Comparison of ENCODE assay signal across 1 cellular context in genomic region chr16:88491560-88492310, GRCh38.
TF ChIP-seq lines count a peak whose summit lies in the region.

No MANE protein-coding gene starts in this region.

TF ChIP-seq in K562, 482 proteins besides CTCF, POLR2A, EP300 and RAD21 (continued from another document and continues in another):
- peak; percentile 96; the same call in 1 of the 2 replicates for TF ChIP-seq TRIM25 (IDR thresholded peaks at IDR 0.05; ENCODE audit: borderline replicate concordance)
- no peak; the same call in 1 of the 2 replicates for TF ChIP-seq BACH1 (tag; IDR thresholded peaks at IDR 0.05)
- TF ChIP-seq ZNF445 (CRISPR knock-in tag; IDR thresholded peaks at IDR 0.05; ENCODE audit: low read depth) = 0 out of 2 replicates have a peak, but pooled peaks have one; percentile 34
- no peak for TF ChIP-seq POLR2H (tag; IDR thresholded peaks at IDR 0.05; ENCODE audit: low read depth)
- peak; percentile 97 for TF ChIP-seq SMARCE1 (IDR thresholded peaks at IDR 0.05)
- no peak for TF ChIP-seq ARID3B (CRISPR knock-in tag; IDR thresholded peaks at IDR 0.05; ENCODE audit: borderline replicate concordance)
- no peak for TF ChIP-seq FOXA3 (CRISPR knock-in tag; conservative IDR thresholded peaks at IDR 0.05 in 1 of 2, IDR thresholded peaks at IDR 0.05 in 1 of 2)
- TF ChIP-seq ZNF3 (CRISPR knock-in tag; IDR thresholded peaks at IDR 0.05) = no peak
- TF ChIP-seq ZNF134 (CRISPR knock-in tag; conservative IDR thresholded peaks at IDR 0.05) = peak; percentile 74
- peak; percentile 90; the same call in 1 of the 2 replicates for TF ChIP-seq ZNF76 (CRISPR knock-in tag; IDR thresholded peaks at IDR 0.05; ENCODE audit: borderline replicate concordance)
- TF ChIP-seq MBD2 (IDR thresholded peaks at IDR 0.05; ENCODE audit: borderline replicate concordance, low read depth) = peak; percentile 94
- no peak for TF ChIP-seq SFPQ (IDR thresholded peaks at IDR 0.05; ENCODE audit: low read depth, low read length)
- TF ChIP-seq HBP1 (CRISPR knock-in tag; IDR thresholded peaks at IDR 0.05) = peak; percentile 81
- no peak for TF ChIP-seq PREB (CRISPR knock-in tag; IDR thresholded peaks at IDR 0.05)
- TF ChIP-seq NFIX (CRISPR knock-in tag; IDR thresholded peaks at IDR 0.05; ENCODE audit: low read depth) = no peak
- no peak for TF ChIP-seq STAG1 (CRISPR knock-in tag; IDR thresholded peaks at IDR 0.05; ENCODE audit: borderline replicate concordance)
- peak; percentile 57 for TF ChIP-seq ZFX (CRISPR knock-in tag; IDR thresholded peaks at IDR 0.05)
- TF ChIP-seq NELFE (IDR thresholded peaks at IDR 0.05; ENCODE audit: insufficient read depth, insufficient read length) = no peak
- TF ChIP-seq RFX5 (IDR thresholded peaks at IDR 0.05; ENCODE audit: low read depth, low read length) = no peak
- TF ChIP-seq RBM25 (IDR thresholded peaks at IDR 0.05; ENCODE audit: low read depth, low read length, severe bottlenecking) = no peak
- TF ChIP-seq NFRKB (IDR thresholded peaks at IDR 0.05; ENCODE audit: low read depth) = peak; percentile 71; the same call in 1 of the 2 replicates
- no peak for TF ChIP-seq GTF2A2 (tag; IDR thresholded peaks at IDR 0.05)
- no peak for TF ChIP-seq NFATC3 (IDR thresholded peaks at IDR 0.05)
- no peak for TF ChIP-seq MAFF (IDR thresholded peaks at IDR 0.05; ENCODE audit: low read length)
- TF ChIP-seq MCM5 (IDR thresholded peaks at IDR 0.05; ENCODE audit: low read depth) = no peak
- peak; percentile 91 to 95 for TF ChIP-seq TRIM24 (IDR thresholded peaks at IDR 0.05)
- TF ChIP-seq ZNF79 (CRISPR knock-in tag; IDR thresholded peaks at IDR 0.05; ENCODE audit: low read depth) = peak; percentile 51; the same call in 1 of the 2 replicates
- peak; percentile 80; the same call in 1 of the 2 replicates for TF ChIP-seq HOMEZ (CRISPR knock-in tag; IDR thresholded peaks at IDR 0.05)
- peak; percentile 99 for TF ChIP-seq RNF2 (IDR thresholded peaks at IDR 0.05)
- TF ChIP-seq SMARCB1 (IDR thresholded peaks at IDR 0.05; ENCODE audit: insufficient read length, low read depth) = peak; percentile 91
- TF ChIP-seq MEF2D (tag; conservative IDR thresholded peaks at IDR 0.05; ENCODE audit: low read depth) = peak; percentile 87
- TF ChIP-seq SP2 (IDR thresholded peaks at IDR 0.05; ENCODE audit: extremely low read depth, low read depth, low read length, poor library complexity, severe bottlenecking) = no peak
- no peak; the same call in 1 of the 2 replicates for TF ChIP-seq NR2C1 (IDR thresholded peaks at IDR 0.05)
- peak; percentile 74 for TF ChIP-seq NR2C1 (tag; IDR thresholded peaks at IDR 0.05)
- no peak for TF ChIP-seq KLF10 (CRISPR knock-in tag; IDR thresholded peaks at IDR 0.05)
- TF ChIP-seq ELK1 (CRISPR knock-in tag; IDR thresholded peaks at IDR 0.05) = no peak
- TF ChIP-seq CUX1 (CRISPR knock-in tag; IDR thresholded peaks at IDR 0.05) = peak; percentile 63; the same call in 1 of the 2 replicates
- TF ChIP-seq HMGXB4 (CRISPR knock-in tag; IDR thresholded peaks at IDR 0.05) = no peak
- no peak for TF ChIP-seq KAT8 (IDR thresholded peaks at IDR 0.05; ENCODE audit: low read depth)
- TF ChIP-seq HES1 (IDR thresholded peaks at IDR 0.05; ENCODE audit: low read depth) = peak; percentile 99
- TF ChIP-seq GABPB2 (CRISPR knock-in tag; conservative IDR thresholded peaks at IDR 0.05) = no peak
- TF ChIP-seq KLF16 (IDR thresholded peaks at IDR 0.05) = peak; percentile 99
- no peak for TF ChIP-seq HOXB6 (CRISPR knock-in tag; IDR thresholded peaks at IDR 0.05; ENCODE audit: borderline replicate concordance)
